1 cellular context compared by ENCODE assay signal in genomic region chr18:59874166-59874565, GRCh38.
TF ChIP-seq lines count a peak whose summit lies in the region.

No MANE protein-coding gene starts in this region.

TF ChIP-seq in GM12878, 131 proteins besides CTCF, POLR2A, EP300 and RAD21 (continued from another document):
- no peak for TF ChIP-seq PBX3 (IDR thresholded peaks at IDR 0.05; ENCODE audit: insufficient replicate concordance, low read depth, low read length)
- TF ChIP-seq ZNF384 (IDR thresholded peaks at IDR 0.05; ENCODE audit: borderline replicate concordance, low read depth, low read length): no peak
- no peak for TF ChIP-seq CBX5 (IDR thresholded peaks at IDR 0.05; ENCODE audit: low read depth)
- peak in 1 of 2 experiments; percentile 48; a peak in 1 of 4 replicates for TF ChIP-seq CEBPB (IDR thresholded peaks at IDR 0.05; ENCODE audit: borderline replicate concordance in 1 of 2, low read depth in 2 of 2, low read length in 2 of 2)
TF ChIP-seq in GM12878: peak in this region for 14.
